In the genomic region with DNA sequence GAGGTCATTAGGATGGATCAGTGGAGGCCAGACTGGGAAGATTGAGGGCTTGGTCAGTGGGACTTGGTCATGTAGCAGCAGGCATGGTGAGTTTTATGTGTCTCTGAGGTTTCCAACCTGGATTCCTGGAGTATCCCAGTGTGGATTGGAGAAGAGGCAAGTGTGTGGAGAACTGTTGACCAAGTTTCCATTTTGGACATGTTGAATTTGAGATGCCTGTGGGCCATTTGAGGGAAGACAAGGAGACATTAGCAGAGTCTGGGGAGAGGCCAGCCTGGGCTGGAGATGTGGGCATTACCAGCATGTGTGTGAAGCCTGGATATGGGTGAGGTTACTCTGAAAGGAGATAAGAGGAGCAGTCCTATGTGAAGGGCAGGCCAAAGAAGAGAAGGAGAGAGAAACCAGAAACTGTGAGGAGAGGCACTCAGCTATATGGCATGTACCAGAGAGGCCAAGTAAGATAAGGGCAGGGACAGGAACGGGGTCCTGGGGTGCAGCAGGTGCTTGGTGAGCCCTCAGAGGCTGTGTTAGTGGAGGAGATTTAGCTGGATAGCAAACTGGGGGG, we compare ENCODE assay signal across 18 cellular contexts. TPM values are rescaled to one million over a fixed set of nuclear protein-coding genes. Genes with fewer than 3 reads are reported as not detected.
DNase-seq lines count a peak whose midpoint lies in the region; ATAC-seq, FAIRE-seq and TF ChIP-seq lines count a peak whose summit lies in the region.
"Had no signal": no experiment of that assay in that cellular context is flagged by ENCODE, and none has a peak within 500 bp of the region (broad histone marks: within the 10 kb centered on the region; RNA-seq: fewer than 3 reads in every experiment).

No MANE protein-coding gene starts in this region.

- TF ChIP-seq EP300 in K562 (IDR thresholded peaks at IDR 0.05; ENCODE audit: low read length) = no peak

- POLR2A ChIA-PET in MCF 10A (lab: Yijun Ruan, JAX) = interaction anchor here (7.9 kb wide), 1 partner anchor 20 kb away, joined by 63 read pairs; a partner anchor contains a TSS
- POLR2A ChIA-PET in T-cell (lab: Charles Lee) = interaction anchor here in 1 of 2 donors (0.6 kb wide), 1 partner anchor 16 kb away, joined by 4 read pairs; no protein-coding TSS in a partner anchor
- POLR2A ChIA-PET in K562 (lab: Yijun Ruan, JAX) = interaction anchor here (0.6 to 2.7 kb wide), 7 partner anchors 9 to 195 kb away, joined by 3 to 29 read pairs (median 5); a partner anchor contains a TSS

- no peak for TF ChIP-seq RAD21 in K562 (CRISPR knock-in tag; conservative IDR thresholded peaks at IDR 0.05 in 1 of 2, IDR thresholded peaks at IDR 0.05 in 1 of 2)

- H3K9ac ChIP-seq in K562 (ENCODE audit: insufficient read depth in 1 of 2, low read depth in 2 of 2, low read length in 2 of 2) = peak overlapping the region; percentile 7 to 77; a peak in 3 of 4 replicates

- intact Hi-C loops in MCF 10A (cut with micrococcal nuclease) = loop anchor here (10.0 kb wide), 1 partner anchor 203 kb away; no protein-coding TSS in a partner anchor
- intact Hi-C loops in breast epithelium (cut with DNase I; ENCODE audit: low total_unique reads) = no loop called here
- intact Hi-C loops in K562 (cut with micrococcal nuclease) = loop anchor here (10.0 kb wide), 1 partner anchor 1067 kb away; a partner anchor contains a TSS

- WGBS in K562 (ENCODE audit: insufficient coverage, low coverage, missing lambda C conversion rate) = 0% methylated on average over 1 of the region's 1 CpG

- H3K9me1 ChIP-seq in K562 (ENCODE audit: control insufficient read depth, insufficient read depth, low read length) = peaks cover 14% of the 10 kb centered on the region

- H3K27me3 ChIP-seq in breast epithelium = no peaks in the 10 kb centered on the region
- H3K27me3 ChIP-seq in K562 (ENCODE audit: control insufficient read depth in 2 of 2, insufficient read depth in 2 of 2, low read length in 2 of 2) = no peaks in the 10 kb centered on the region
- H3K27me3 ChIP-seq: esophagus muscularis mucosa, stomach, vagina had no signal

- TF ChIP-seq POLR2A in breast epithelium (IDR thresholded peaks at IDR 0.05) (no peak), K562 (conservative IDR thresholded peaks at IDR 0.05) (no peak)

- FAIRE-seq in K562 (lab: Jason Lieb, UNC) = peak; percentile 37
- FAIRE-seq: keratinocyte had no signal

- H3K36me3 ChIP-seq in breast epithelium (no peaks in the 10 kb centered on the region), K562 (ENCODE audit: control insufficient read depth, insufficient read depth, low read length) (peaks cover 45% of the 10 kb centered on the region)

- H3K4me3 Mint-ChIP-seq in MCF 10A (ENCODE audit: unreplicated experiment) (no peak overlapping the region), T-cell (peak overlapping the region in 1 of 3 donors; percentile 10)
- no peak overlapping the region for H3K4me3 Mint-ChIP-seq in stimulated activated memory B cell treated with anti-CD40 and anti-IgM and Interleukin-4, amounts not matched to agents 10 μg/mL and 1 μg/mL and 100 μg/mL, for 72 hours

- H3K27ac Mint-ChIP-seq in MCF 10A (ENCODE audit: low read depth, unreplicated experiment) (peak overlapping the region; percentile 17), T-cell (peak overlapping the region; percentile 40 to 57)
- peak overlapping the region; percentile 50 for H3K27ac Mint-ChIP-seq in stimulated activated memory B cell treated with anti-CD40 and anti-IgM and Interleukin-4, amounts not matched to agents 10 μg/mL and 1 μg/mL and 100 μg/mL, for 72 hours

- in situ Hi-C loops in K562 (cut with MboI) = loop anchor here (10.0 kb wide), 1 partner anchor 263 kb away; no protein-coding TSS in a partner anchor

- H3K4me3 ChIP-seq in breast epithelium (no peak overlapping the region), K562 (no peak overlapping the region)
- H3K4me3 ChIP-seq: esophagus muscularis mucosa, mucosa of descending colon, smooth muscle cell, stomach, vagina had no signal

- CTCF ChIA-PET in MCF 10A (lab: Yijun Ruan, JAX) (interaction anchor here (0.6 to 1.0 kb wide), 2 partner anchors 17 to 198 kb away, joined by 3 to 5 read pairs; no protein-coding TSS in a partner anchor), T-cell (lab: Charles Lee) (interaction anchor here in 1 of 2 donors (0.9 to 1.1 kb wide), 2 partner anchors 9 to 11 kb away, joined by 3 to 6 read pairs; no protein-coding TSS in a partner anchor), K562 (lab: Yijun Ruan, JAX; ENCODE audit: low intra/inter-chr PET ratio) (no interaction called here)

- TF ChIP-seq CTCF in MCF 10A (IDR thresholded peaks at IDR 0.05; ENCODE audit: unreplicated experiment) (no peak), breast epithelium (IDR thresholded peaks at IDR 0.05) (no peak), K562 (IDR thresholded peaks at IDR 0.05 in 2 of 3, conservative IDR thresholded peaks at IDR 0.05 in 1 of 3; ENCODE audit: insufficient read depth in 2 of 3, low read depth in 1 of 3, low read length in 3 of 3) (no peak)

- peaks cover 26% of the 10 kb centered on the region for H3K36me3 Mint-ChIP-seq in MCF 10A (ENCODE audit: insufficient read depth, unreplicated experiment)
- peaks cover 29% of the 10 kb centered on the region for H3K36me3 Mint-ChIP-seq in T-cell
- peaks cover 33% of the 10 kb centered on the region for H3K36me3 Mint-ChIP-seq in stimulated activated memory B cell treated with anti-CD40 and anti-IgM and Interleukin-4, amounts not matched to agents 10 μg/mL and 1 μg/mL and 100 μg/mL, for 72 hours

- H3K9me3 ChIP-seq in breast epithelium (no peaks in the 10 kb centered on the region), K562 (replicated peaks; ENCODE audit: control insufficient read depth, insufficient read depth, low read depth, low read length) (no peaks in the 10 kb centered on the region)
- H3K9me3 ChIP-seq: esophagus muscularis mucosa, mucosa of descending colon, stomach, vagina had no signal

- no peak for DNase-seq in MCF 10A (ENCODE audit: unreplicated experiment)
- no peak for DNase-seq in breast epithelium (ENCODE audit: low spot score in 2 of 2)
- DNase-seq in T-cell = no peak
- peak in 2 of 4 experiments; percentile 46 to 52 for DNase-seq in K562 (ENCODE audit: extremely low read depth in 1 of 4, low spot score in 3 of 4)
- no peak for DNase-seq in NCI-H524 treated with DMSO at 0.1 percent for 48 hours (lab: John Stamatoyannopoulos, UW)
- DNase-seq: DMS53, GOT3, head of caudate nucleus, mucosa of descending colon, SHP77 treated with DMSO at 0.1 percent for 48 hours, stomach had no signal

- H3K4me1 ChIP-seq in breast epithelium (no peaks in the 10 kb centered on the region), K562 (replicated peaks in 1 of 2; ENCODE audit: control insufficient read depth in 2 of 2, insufficient read depth in 2 of 2, low read length in 2 of 2) (peaks cover 48 to 51% of the 10 kb centered on the region in 2 experiments)

- peaks cover 75% of the 10 kb centered on the region for H3K79me2 ChIP-seq in K562 (ENCODE audit: control insufficient read depth, insufficient read depth, low read length)

- ATAC-seq in T-cell (replicated peaks in 1 of 4) (no peak), K562 (no peak), GM18502 (IDR thresholded peaks at IDR 0.05; ENCODE audit: poor library complexity, unreplicated experiment) (no peak), HG02798 (IDR thresholded peaks at IDR 0.05; ENCODE audit: poor library complexity, unreplicated experiment) (no peak)
- ATAC-seq in stimulated activated memory B cell treated with anti-CD40 and anti-IgM and Interleukin-4, amounts not matched to agents 10 μg/mL and 1 μg/mL and 100 μg/mL, for 72 hours = no peak
- ATAC-seq: mucosa of descending colon had no signal

- H3K27me3 Mint-ChIP-seq in MCF 10A (ENCODE audit: insufficient read depth, unreplicated experiment) (no peaks in the 10 kb centered on the region), T-cell (no peaks in the 10 kb centered on the region)
- H3K27me3 Mint-ChIP-seq in stimulated activated memory B cell treated with anti-CD40 and anti-IgM and Interleukin-4, amounts not matched to agents 10 μg/mL and 1 μg/mL and 100 μg/mL, for 72 hours = no peaks in the 10 kb centered on the region

- H3K9me3 Mint-ChIP-seq in MCF 10A (ENCODE audit: unreplicated experiment) (no peaks in the 10 kb centered on the region), T-cell (no peaks in the 10 kb centered on the region)
- no peaks in the 10 kb centered on the region for H3K9me3 Mint-ChIP-seq in stimulated activated memory B cell treated with anti-CD40 and anti-IgM and Interleukin-4, amounts not matched to agents 10 μg/mL and 1 μg/mL and 100 μg/mL, for 72 hours

- peaks cover 30% of the 10 kb centered on the region for H3K4me1 Mint-ChIP-seq in MCF 10A (ENCODE audit: insufficient read depth, unreplicated experiment)
- peaks cover 54 to 75% (median 62%) of the 10 kb centered on the region in 3 donors for H3K4me1 Mint-ChIP-seq in T-cell
- peaks cover 70% of the 10 kb centered on the region for H3K4me1 Mint-ChIP-seq in stimulated activated memory B cell treated with anti-CD40 and anti-IgM and Interleukin-4, amounts not matched to agents 10 μg/mL and 1 μg/mL and 100 μg/mL, for 72 hours

- no peak overlapping the region for H2AFZ ChIP-seq in K562 (ENCODE audit: low read depth, low read length)

- peak overlapping the region; percentile 33; the same call in 1 of the 2 replicates for H3K4me2 ChIP-seq in K562 (ENCODE audit: insufficient read depth, low read length)
- H3K4me2 ChIP-seq: smooth muscle cell had no signal

- H3K27ac ChIP-seq in breast epithelium (no peak overlapping the region), K562 (ENCODE audit: extremely low read depth, low read depth, low read length) (no peak overlapping the region; the same call in 2 of the 3 replicates)
- H3K27ac ChIP-seq: esophagus muscularis mucosa, stomach, vagina had no signal

- H4K20me1 ChIP-seq in K562 (replicated peaks; ENCODE audit: control insufficient read depth, insufficient read depth, low read length) = peaks cover 27% of the 10 kb centered on the region

- BruUV-seq in MCF 10A (replicated peaks; lab: Mats Ljungman, UMichigan) (no TSS peak), K562 (replicated peaks; lab: Mats Ljungman, UMichigan) (no TSS peak)

RNA-seq across cellular contexts. Expression of a gene that starts 4.3 kb away (rescaled TPM):
- total RNA-seq in MCF 10A (2022) = 37.6 and 45.9 TPM in 2 replicates
- total RNA-seq in breast epithelium = 10 to 100 TPM; 28.2 to 31.6 (median 30.9) TPM
- 10 to 100 TPM; 40.2 to 53.6 (median 46.5) TPM for total RNA-seq in T-cell
- 16.1 and 20.6 TPM in 2 replicates for total RNA-seq in K562 (2011; cell fraction: chromatin; rRNA removed; ENCODE audit: low replicate concordance)
- 19.9 and 21.8 TPM in 2 replicates for total RNA-seq in K562 (2011; cell fraction: nucleolus; rRNA removed)
- 17.0 and 18.6 TPM in 2 replicates for total RNA-seq in K562 (2011; cell fraction: nucleoplasm; rRNA removed)
- total RNA-seq in K562 (2014; rRNA removed) = 26.9 and 33.1 TPM in 2 replicates
- total RNA-seq in K562 (2014; rRNA removed; fragmentation: Illumina TruSeq; extraction: Trizol) = 26.6 and 28.6 TPM in 2 replicates
- 30.6 and 31.8 TPM in 2 replicates for total RNA-seq in K562 (2015; rRNA removed; fragmentation: Illumina TruSeq; extraction: Trizol)
- 37.5 and 39.5 TPM in 2 replicates for total RNA-seq in K562 (2021)
- polyA plus RNA-seq in K562 (2011; rRNA removed) = 50.9 and 51.1 TPM in 2 replicates
- 49.2 and 60.7 TPM in 2 replicates for polyA plus RNA-seq in K562 (2011; cell fraction: cytosol; rRNA removed)
- 56.5 and 63.0 TPM in 2 replicates for polyA plus RNA-seq in K562 (2011; cell fraction: nucleus; rRNA removed)
- 33.9 and 36.0 TPM in 2 replicates for polyA plus RNA-seq in K562 (2012)
- 38.3 and 39.1 TPM in 2 replicates for polyA plus RNA-seq in K562 (2014; fragmentation: Illumina TruSeq; extraction: Trizol)
- polyA plus RNA-seq in K562 (2014; fragmentation: Nextera tagmentation; extraction: Ambion mirVana) = 10 to 100 TPM; 13.5 to 16.5 TPM
- 44.0 and 48.2 TPM in 2 replicates for polyA plus RNA-seq in K562 (2014; rRNA removed)
- 38.9 and 43.8 TPM in 2 replicates for polyA minus RNA-seq in K562 (2011; rRNA and poly(A)+ RNA removed)
- polyA minus RNA-seq in K562 (2011; cell fraction: cytosol; rRNA and poly(A)+ RNA removed) = 23.8 and 29.4 TPM in 2 replicates
- polyA minus RNA-seq in K562 (2011; cell fraction: nucleus; rRNA and poly(A)+ RNA removed) = 11.4 and 19.7 TPM in 2 replicates

RNA-seq across cellular contexts. Expression of a gene that starts 19.0 kb away (rescaled TPM):
- total RNA-seq in MCF 10A (2022) = 1,984 and 2,115 TPM in 2 replicates
- 1,000 to 10,000 TPM in 2 of 3 donors, 100 to 1,000 TPM in 1; 852 to 1,731 (median 1,290) TPM for total RNA-seq in breast epithelium
- total RNA-seq in T-cell = 1,000 to 10,000 TPM; 1,722 to 2,107 (median 1,965) TPM
- total RNA-seq in K562 (2011; cell fraction: chromatin; rRNA removed; ENCODE audit: low replicate concordance) = 667 and 738 TPM in 2 replicates
- 932 and 1,080 TPM in 2 replicates for total RNA-seq in K562 (2011; cell fraction: nucleolus; rRNA removed)
- total RNA-seq in K562 (2011; cell fraction: nucleoplasm; rRNA removed) = 1,386 and 2,499 TPM in 2 replicates
- total RNA-seq in K562 (2014; rRNA removed) = 2,954 and 3,368 TPM in 2 replicates
- 2,627 and 2,725 TPM in 2 replicates for total RNA-seq in K562 (2014; rRNA removed; fragmentation: Illumina TruSeq; extraction: Trizol)
- 2,157 and 2,290 TPM in 2 replicates for total RNA-seq in K562 (2015; rRNA removed; fragmentation: Illumina TruSeq; extraction: Trizol)
- total RNA-seq in K562 (2021) = 2,714 and 2,919 TPM in 2 replicates
- polyA plus RNA-seq in K562 (2011; rRNA removed) = 4,272 and 5,659 TPM in 2 replicates
- polyA plus RNA-seq in K562 (2011; cell fraction: cytosol; rRNA removed) = 6,070 and 7,346 TPM in 2 replicates
- polyA plus RNA-seq in K562 (2011; cell fraction: nucleus; rRNA removed) = 1,863 and 2,598 TPM in 2 replicates
- 2,505 and 3,684 TPM in 2 replicates for polyA plus RNA-seq in K562 (2012)
- 3,113 and 3,517 TPM in 2 replicates for polyA plus RNA-seq in K562 (2014; fragmentation: Illumina TruSeq; extraction: Trizol)
- 1,000 to 10,000 TPM; 2,672 to 2,730 TPM for polyA plus RNA-seq in K562 (2014; fragmentation: Nextera tagmentation; extraction: Ambion mirVana)
- 3,291 and 3,996 TPM in 2 replicates for polyA plus RNA-seq in K562 (2014; rRNA removed)
- polyA minus RNA-seq in K562 (2011; rRNA and poly(A)+ RNA removed) = 2,013 and 2,369 TPM in 2 replicates
- polyA minus RNA-seq in K562 (2011; cell fraction: cytosol; rRNA and poly(A)+ RNA removed) = 890 and 971 TPM in 2 replicates
- polyA minus RNA-seq in K562 (2011; cell fraction: nucleus; rRNA and poly(A)+ RNA removed) = 389 and 699 TPM in 2 replicates

RNA-seq across cellular contexts. Expression of a gene that starts 58.0 kb away (rescaled TPM):
- total RNA-seq in MCF 10A (2022) (not detected in 2 replicates), breast epithelium (not detected), T-cell (1 to 10 TPM; 1.9 to 6.7 (median 2.8) TPM), K562 (2014; rRNA removed) (not detected in 2 replicates), K562 (2014; rRNA removed; fragmentation: Illumina TruSeq; extraction: Trizol) (not detected in 2 replicates), K562 (2015; rRNA removed; fragmentation: Illumina TruSeq; extraction: Trizol) (not detected in 2 replicates), K562 (2021) (not detected in 2 replicates)
- total RNA-seq in K562 (2011; cell fraction: chromatin; rRNA removed; ENCODE audit: low replicate concordance) = not detected in 2 replicates
- total RNA-seq in K562 (2011; cell fraction: nucleolus; rRNA removed) = not detected in 2 replicates
- not detected in 2 replicates for total RNA-seq in K562 (2011; cell fraction: nucleoplasm; rRNA removed)
- polyA plus RNA-seq in K562 (2011; rRNA removed) (not detected in 2 replicates), K562 (2014; fragmentation: Illumina TruSeq; extraction: Trizol) (not detected in 2 replicates), K562 (2014; fragmentation: Nextera tagmentation; extraction: Ambion mirVana) (not detected), K562 (2014; rRNA removed) (not detected in 2 replicates)
- 0.04 TPM in 1 of 2 replicates, not detected in the other for polyA plus RNA-seq in K562 (2011; cell fraction: cytosol; rRNA removed)
- not detected in 2 replicates for polyA plus RNA-seq in K562 (2011; cell fraction: nucleus; rRNA removed)
- polyA plus RNA-seq in K562 (2012) = 0.09 TPM in 1 of 2 replicates, not detected in the other
- not detected in 2 replicates for polyA minus RNA-seq in K562 (2011; rRNA and poly(A)+ RNA removed)
- polyA minus RNA-seq in K562 (2011; cell fraction: cytosol; rRNA and poly(A)+ RNA removed) = not detected in 2 replicates
- polyA minus RNA-seq in K562 (2011; cell fraction: nucleus; rRNA and poly(A)+ RNA removed) = not detected in 2 replicates
- total RNA-seq: esophagus muscularis mucosa, smooth muscle cell, stomach, vagina had no signal
- polyA plus RNA-seq: keratinocyte, smooth muscle cell, stomach had no signal
